Comparison of ENCODE assay signal across 1 cellular context in genomic region chr2:62250239-62250638, GRCh38.
TF ChIP-seq lines count a peak whose summit lies in the region.

No MANE protein-coding gene starts in this region.

TF ChIP-seq in GM12878, 131 proteins besides CTCF, POLR2A, EP300 and RAD21:
- TF ChIP-seq ESRRA (IDR thresholded peaks at IDR 0.05; ENCODE audit: low read length) = no peak
- TF ChIP-seq PAX5 (IDR thresholded peaks at IDR 0.05; ENCODE audit: borderline replicate concordance, low read depth, low read length) = peak; percentile 62; the same call in 1 of the 2 replicates
